18 cellular contexts compared by ENCODE assay signal in the genomic region with DNA sequence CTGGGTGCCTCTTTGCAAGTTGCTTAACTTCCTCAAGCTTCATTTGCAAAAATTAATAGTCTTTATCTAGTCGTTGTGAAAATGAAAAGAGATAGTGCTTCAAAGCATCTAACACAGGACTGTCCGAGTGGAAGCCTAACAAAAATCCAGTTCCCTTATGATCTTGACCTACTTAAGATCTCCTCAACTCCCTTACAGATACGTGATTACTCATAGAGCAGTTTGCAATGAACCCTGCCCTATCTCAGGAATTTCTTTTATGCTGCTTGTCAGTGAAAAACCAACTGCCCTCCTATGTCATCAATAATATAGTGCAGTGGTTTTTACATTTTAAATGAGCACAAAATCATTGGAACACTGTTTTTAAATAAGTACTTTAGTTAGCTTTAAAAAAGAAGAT.
DNase-seq lines count a peak whose midpoint lies in the region; ATAC-seq and TF ChIP-seq lines count a peak whose summit lies in the region.
"Had no signal": no experiment of that assay in that cellular context is flagged by ENCODE, and none has a peak within 500 bp of the region (broad histone marks: within the 10 kb centered on the region; RNA-seq: fewer than 3 reads in every experiment).

No MANE protein-coding gene starts in this region.

- H3K27me3 Mint-ChIP-seq in GM23338 (ENCODE audit: insufficient read depth, low read depth, poor library complexity), result no peaks in the 10 kb centered on the region
- no peaks in the 10 kb centered on the region for H3K27me3 Mint-ChIP-seq in T-cell
- H3K27me3 Mint-ChIP-seq: B cell had no signal

- TF ChIP-seq CTCF in GM23338 (conservative IDR thresholded peaks at IDR 0.05; ENCODE audit: low read depth in 2 of 2) (no peak), astrocyte of the cerebellum (IDR thresholded peaks at IDR 0.05; ENCODE audit: low read depth, low read length, missing control alignments) (no peak), fibroblast of lung (conservative IDR thresholded peaks at IDR 0.05 in 1 of 2, IDR thresholded peaks at IDR 0.05 in 1 of 2; ENCODE audit: low read depth in 1 of 2, low read length in 2 of 2) (no peak), lower leg skin (IDR thresholded peaks at IDR 0.05) (no peak)

- POLR2A ChIA-PET in T-cell (lab: Charles Lee), result no interaction called here

- TF ChIP-seq POLR2A in lower leg skin (IDR thresholded peaks at IDR 0.05), result no peak

- no peak overlapping the region for H3K9ac ChIP-seq in fibroblast of lung (ENCODE audit: insufficient read depth, low read length)

- no peak overlapping the region for H3K4me2 ChIP-seq in GM23338
- no peak overlapping the region for H3K4me2 ChIP-seq in fibroblast of lung (ENCODE audit: extremely low read depth, insufficient read depth, low read length)
- H3K4me2 ChIP-seq: PC-9 had no signal

- no peaks in the 10 kb centered on the region for H3K9me3 ChIP-seq in fibroblast of lung (ENCODE audit: control insufficient read depth, insufficient read depth, low read depth, low read length)
- H3K9me3 ChIP-seq: SJSA1 had no signal

- CTCF ChIA-PET in T-cell (lab: Charles Lee), result no interaction called here

- no peak overlapping the region for H2AFZ ChIP-seq in GM23338
- H2AFZ ChIP-seq in fibroblast of lung (ENCODE audit: low read length), result no peak overlapping the region
- H2AFZ ChIP-seq: PC-9 had no signal

- no peaks in the 10 kb centered on the region for H3K36me3 ChIP-seq in GM23338 (ENCODE audit: insufficient read depth)
- H3K36me3 ChIP-seq in fibroblast of lung (ENCODE audit: control insufficient read depth, insufficient read depth, low read length), result no peaks in the 10 kb centered on the region
- H3K36me3 ChIP-seq: SJSA1 had no signal

- H3K27ac ChIP-seq in GM23338 (ENCODE audit: low read depth) (no peak overlapping the region), fibroblast of lung (ENCODE audit: insufficient read depth, low read length) (no peak overlapping the region)
- H3K27ac ChIP-seq: PC-9, SJSA1 had no signal

- DNase-seq in GM23338 (ENCODE audit: low spot score) (no peak), astrocyte of the cerebellum (ENCODE audit: low read depth) (peak; percentile 11), fibroblast of lung (ENCODE audit: low read depth in 2 of 2) (peak; percentile 14 to 57), kidney tubule cell (ENCODE audit: low spot score) (peak; percentile 15), lower leg skin (ENCODE audit: low spot score in 2 of 2) (no peak), T-cell (no peak), retina (no peak)
- DNase-seq in stimulated activated effector memory CD8-positive, alpha-beta T cell treated with anti-CD3 and anti-CD28 coated beads, Interleukin-12 subunit alpha, Interleukin-12 subunit beta, amount 100 ng/mL, for 72 hours (ENCODE audit: low spot score in 2 of 2), result no peak
- DNase-seq: DMS79 treated with DMSO at 0.1 percent for 48 hours, H9, MV-4-11, NCI-H1694 treated with DMSO at 0.1 percent for 48 hours, NCI-H2107, NCI-H2227 treated with DMSO at 0.1 percent for 48 hours, NCI-H524, PC-9 had no signal

- H3K4me1 ChIP-seq in GM23338 (ENCODE audit: insufficient read depth) (peaks cover 34% of the 10 kb centered on the region), fibroblast of lung (ENCODE audit: control insufficient read depth, extremely low read depth, insufficient read depth, low read length) (no peaks in the 10 kb centered on the region)
- H3K4me1 ChIP-seq: SJSA1 had no signal

- H4K20me1 ChIP-seq in GM23338 (replicated peaks; ENCODE audit: insufficient read depth) (no peaks in the 10 kb centered on the region), fibroblast of lung (ENCODE audit: control insufficient read depth, extremely low read depth, insufficient read depth, low read length) (no peaks in the 10 kb centered on the region)

- H3K9me2 ChIP-seq in GM23338 (ENCODE audit: insufficient read depth), result peaks cover 10% of the 10 kb centered on the region

- 46 to 49% methylated on average over 3 of the region's 3 CpGs for whole genome bisulfite sequencing in lower leg skin, 2 donors

- H3K79me2 ChIP-seq in GM23338 (replicated peaks; ENCODE audit: insufficient read depth) (no peaks in the 10 kb centered on the region), fibroblast of lung (ENCODE audit: control insufficient read depth, insufficient read depth, low read length) (no peaks in the 10 kb centered on the region)

- H3K9me3 Mint-ChIP-seq in GM23338 (peaks cover 2% of the 10 kb centered on the region), T-cell (no peaks in the 10 kb centered on the region)
- H3K9me3 Mint-ChIP-seq in stimulated activated effector memory CD8-positive, alpha-beta T cell treated with anti-CD3 and anti-CD28 coated beads, Interleukin-12 subunit alpha, Interleukin-12 subunit beta, amount 100 ng/mL, for 72 hours, result no peaks in the 10 kb centered on the region

- H3K4me1 Mint-ChIP-seq in GM23338 (peaks cover 28% of the 10 kb centered on the region), T-cell (no peaks in the 10 kb centered on the region)
- H3K4me1 Mint-ChIP-seq in stimulated activated effector memory CD8-positive, alpha-beta T cell treated with anti-CD3 and anti-CD28 coated beads, Interleukin-12 subunit alpha, Interleukin-12 subunit beta, amount 100 ng/mL, for 72 hours, result no peaks in the 10 kb centered on the region
- H3K4me1 Mint-ChIP-seq: B cell had no signal

- in situ Hi-C loops in astrocyte of the cerebellum (cut with HindIII; ENCODE audit: low sequenced_read_pairs), result no loop called here

- intact Hi-C loops in lower leg skin (cut with DNase I; ENCODE audit: low total_unique reads), result no loop called here

- no peak overlapping the region for H3K4me3 Mint-ChIP-seq in GM23338
- H3K4me3 Mint-ChIP-seq in stimulated activated effector memory CD8-positive, alpha-beta T cell treated with anti-CD3 and anti-CD28 coated beads, Interleukin-12 subunit alpha, Interleukin-12 subunit beta, amount 100 ng/mL, for 72 hours, result no peak overlapping the region
- no peak overlapping the region for H3K4me3 Mint-ChIP-seq in T-cell
- H3K4me3 Mint-ChIP-seq: B cell, H9 had no signal

- no peak overlapping the region for H3K4me3 ChIP-seq in GM23338
- no peak overlapping the region for H3K4me3 ChIP-seq in astrocyte of the cerebellum (ENCODE audit: low read depth, low read length)
- H3K4me3 ChIP-seq in fibroblast of lung (replicated peaks in 1 of 4; ENCODE audit: control extremely low read depth in 1 of 4, insufficient read depth in 1 of 4, low read depth in 3 of 4, low read length in 4 of 4), result no peak overlapping the region
- H3K4me3 ChIP-seq in lower leg skin (ENCODE audit: low read depth, poor library complexity, severe bottlenecking), result no peak overlapping the region
- H3K4me3 ChIP-seq: PC-9, SJSA1 had no signal

- H3K27ac Mint-ChIP-seq in GM23338 (0 out of 2 replicates have a peak overlapping the region, but pooled peaks have one; percentile 41), T-cell (no peak overlapping the region)
- no peak overlapping the region for H3K27ac Mint-ChIP-seq in stimulated activated effector memory CD8-positive, alpha-beta T cell treated with anti-CD3 and anti-CD28 coated beads, Interleukin-12 subunit alpha, Interleukin-12 subunit beta, amount 100 ng/mL, for 72 hours
- H3K27ac Mint-ChIP-seq: B cell, H9 had no signal

- H3K27me3 ChIP-seq in GM23338 (ENCODE audit: insufficient read depth) (no peaks in the 10 kb centered on the region), fibroblast of lung (ENCODE audit: control insufficient read depth, insufficient read depth, low read length) (no peaks in the 10 kb centered on the region)
- H3K27me3 ChIP-seq: SJSA1 had no signal

- H3F3A ChIP-seq in GM23338 (replicated peaks; ENCODE audit: low read depth), result no peaks in the 10 kb centered on the region

- ATAC-seq in GM23338 (no peak), T-cell (replicated peaks in 1 of 4) (no peak)
- no peak for ATAC-seq in stimulated activated effector memory CD8-positive, alpha-beta T cell treated with anti-CD3 and anti-CD28 coated beads, Interleukin-12 subunit alpha, Interleukin-12 subunit beta, amount 100 ng/mL, for 72 hours

- H3K36me3 Mint-ChIP-seq in GM23338 (ENCODE audit: low read depth), result no peaks in the 10 kb centered on the region; the same call in 2 of the 3 replicates
- no peaks in the 10 kb centered on the region for H3K36me3 Mint-ChIP-seq in stimulated activated effector memory CD8-positive, alpha-beta T cell treated with anti-CD3 and anti-CD28 coated beads, Interleukin-12 subunit alpha, Interleukin-12 subunit beta, amount 100 ng/mL, for 72 hours
- peaks cover 4% of the 10 kb centered on the region for H3K36me3 Mint-ChIP-seq in T-cell

TF ChIP-seq in GM23338, 12 proteins besides CTCF, POLR2A, EP300 and RAD21 (continues in another document):
- TF ChIP-seq JUNB (IDR thresholded peaks at IDR 0.05; ENCODE audit: unreplicated experiment) (no peak), NANOG (IDR thresholded peaks at IDR 0.05; ENCODE audit: borderline replicate concordance) (no peak)

Comparison
In these comparisons a context has a peak if more than half of its experiments do, and no peak if none do; other contexts are left out.
1. DNase-seq: peak in astrocyte of the cerebellum (single experiment), fibroblast of lung (2 of 2) and kidney tubule cell (single experiment); none in GM23338 (single experiment), lower leg skin (0 of 2), stimulated activated effector memory CD8-positive, alpha-beta T cell treated with anti-CD3 and anti-CD28 coated beads, Interleukin-12 subunit alpha, Interleukin-12 subunit beta, amount 100 ng/mL, for 72 hours (0 of 2), T-cell (0 of 34) and retina (single experiment).